In the genomic region with DNA sequence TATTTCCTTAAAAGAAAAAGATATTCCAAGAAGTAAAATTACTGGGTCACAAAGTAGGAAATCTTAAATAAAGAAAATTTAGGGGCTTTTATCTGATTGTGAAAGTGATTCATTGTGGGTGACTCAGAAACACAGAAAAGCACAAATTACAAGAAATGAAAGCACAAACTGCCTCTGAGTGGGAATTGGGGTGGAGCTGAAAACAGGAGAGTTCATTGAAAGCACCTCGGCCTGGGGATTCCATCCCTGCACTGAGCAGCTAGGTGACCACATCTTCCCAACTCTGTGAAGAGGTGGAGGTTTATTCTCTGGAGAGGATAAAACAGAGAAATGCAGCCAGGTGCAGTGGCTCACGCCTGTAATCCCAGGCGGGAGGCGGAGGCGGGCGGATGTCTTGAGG, we compare ENCODE assay signal across 19 cellular contexts. TPM values are rescaled to one million over a fixed set of nuclear protein-coding genes. Genes with fewer than 3 reads are reported as not detected.
DNase-seq lines count a peak whose midpoint lies in the region.
"Had no signal": no experiment of that assay in that cellular context is flagged by ENCODE, and none has a peak within 500 bp of the region (broad histone marks: within the 10 kb centered on the region; RNA-seq: fewer than 3 reads in every experiment).

No MANE protein-coding gene starts in this region.

- DNase-seq in stimulated activated CD4-positive, alpha-beta T cell treated with anti-CD3 and anti-CD28 coated beads, Interleukin-12 subunit alpha, Interleukin-12 subunit beta, amount 100 ng/mL, for 48 hours (ENCODE audit: low read depth in 2 of 3, low spot score in 1 of 3): peak in 2 of 3 donors; percentile 12 to 26
- DNase-seq in stimulated activated CD4-positive, alpha-beta T cell treated with anti-CD3 and anti-CD28 coated beads, Interleukin-1b, Interleukin-23, amount 100 ng/mL, for 48 hours: no peak
- DNase-seq in RPMI7951 (ENCODE audit: low read depth) (peak; percentile 46), ecto neural progenitor cell (ENCODE audit: low spot score) (peak; percentile 23), DMS53 (lab: John Stamatoyannopoulos, UW) (no peak), posterior cingulate gyrus (no peak)
- DNase-seq in NK-92 treated with Interleukin-12 subunit alpha and Interleukin-12 subunit beta, amount 100 ng/mL, for 24 hours (lab: John Stamatoyannopoulos, UW): no peak
- DNase-seq: BE2C, colonic mucosa, gastrocnemius medialis, H7, MV-4-11, NCI-H2081, NCI-H510A treated with DMSO at 0.1 percent for 48 hours, nucleus accumbens, right cardiac atrium, T1000 had no signal

- intact Hi-C loops in posterior cingulate gyrus (cut with DNase I): no loop called here

RNA-seq across cellular contexts. Expression of a gene that starts 7.4 kb away (rescaled TPM):
- not detected in 2 replicates for total RNA-seq in RPMI7951 (2014; rRNA removed; shearing (Covaris generic))

RNA-seq across cellular contexts. Expression of a gene that starts 19.2 kb away (rescaled TPM):
- total RNA-seq in RPMI7951 (2014; rRNA removed; shearing (Covaris generic)): not detected in 2 replicates
- total RNA-seq: gastrocnemius medialis, right cardiac atrium had no signal

RNA-seq across cellular contexts. Expression of a gene that starts 40.7 kb away (rescaled TPM):
- not detected in 2 replicates for total RNA-seq in RPMI7951 (2014; rRNA removed; shearing (Covaris generic))
- total RNA-seq: gastrocnemius medialis, H7, left lobe of liver, right cardiac atrium, thoracic aorta had no signal

RNA-seq across cellular contexts. Expression of a gene that starts 45.4 kb away (rescaled TPM):
- total RNA-seq in RPMI7951 (2014; rRNA removed; shearing (Covaris generic)): not detected in 2 replicates
- total RNA-seq: gastrocnemius medialis, left lobe of liver, right cardiac atrium, thoracic aorta had no signal

RNA-seq across cellular contexts. Expression of a gene that starts 59.3 kb away (rescaled TPM):
- 31.5 and 47.6 TPM in 2 replicates for total RNA-seq in RPMI7951 (2014; rRNA removed; shearing (Covaris generic))

Comparison
In these comparisons a context has a peak if more than half of its experiments do, and no peak if none do; other contexts are left out.
1. DNase-seq: peak in stimulated activated CD4-positive, alpha-beta T cell treated with anti-CD3 and anti-CD28 coated beads, Interleukin-12 subunit alpha, Interleukin-12 subunit beta, amount 100 ng/mL, for 48 hours (2 of 3), RPMI7951 (single experiment) and ecto neural progenitor cell (single experiment); none in stimulated activated CD4-positive, alpha-beta T cell treated with anti-CD3 and anti-CD28 coated beads, Interleukin-1b, Interleukin-23, amount 100 ng/mL, for 48 hours (single experiment), DMS53 (single experiment), NK-92 treated with Interleukin-12 subunit alpha and Interleukin-12 subunit beta, amount 100 ng/mL, for 24 hours (single experiment) and posterior cingulate gyrus (0 of 10).